20 cellular contexts compared by ENCODE assay signal in genomic region chr3:136332776-136333175, GRCh38.
DNase-seq lines count a peak whose midpoint lies in the region; ATAC-seq and TF ChIP-seq lines count a peak whose summit lies in the region.
"Had no signal": no experiment of that assay in that cellular context is flagged by ENCODE, and none has a peak within 500 bp of the region (broad histone marks: within the 10 kb centered on the region; RNA-seq: fewer than 3 reads in every experiment).

No MANE protein-coding gene starts in this region.

- peak overlapping the region; percentile 35; the same call in 1 of the 3 replicates for H2BK15ac ChIP-seq in IMR-90 (ENCODE audit: low read depth, low read length)

- in situ Hi-C loops in IMR-90 (cut with MboI; ENCODE audit: low sequenced_read_pairs) = no loop called here
- in situ Hi-C loops in HAP-1 (cut with MboI; ENCODE audit: low sequenced_read_pairs) = no loop called here

- peaks cover 20% of the 10 kb centered on the region for H3K4me1 ChIP-seq in IMR-90 (ENCODE audit: control insufficient read depth, insufficient read depth, low read length)
- no peaks in the 10 kb centered on the region for H3K4me1 ChIP-seq in naive thymus-derived CD4-positive, alpha-beta T cell (ENCODE audit: control insufficient read depth in 2 of 2, insufficient read depth in 2 of 2, low read length in 2 of 2)
- H3K4me1 ChIP-seq in HAP-1 = no peaks in the 10 kb centered on the region
- H3K4me1 ChIP-seq in esophagus muscularis mucosa = peaks cover 0 to 4% (median 0%) of the 10 kb centered on the region in 4 donors
- H3K4me1 ChIP-seq: heart left ventricle, right atrium auricular region had no signal

- H3K27ac Mint-ChIP-seq in naive thymus-derived CD4-positive, alpha-beta T cell = peak overlapping the region in 6 of 9 donors; percentile 17 to 77 (median 46)
- H3K27ac Mint-ChIP-seq: endodermal cell; stimulated activated memory B cell treated with anti-CD40 and anti-IgM and Interleukin-4, amounts not matched to agents 10 μg/mL and 1 μg/mL and 100 μg/mL, for 72 hours had no signal

- no peak overlapping the region for H3K9ac ChIP-seq in IMR-90 (ENCODE audit: low read depth, low read length)

- H3K4me3 Mint-ChIP-seq in naive thymus-derived CD4-positive, alpha-beta T cell = no peak overlapping the region
- H3K4me3 Mint-ChIP-seq: brain; CD8-positive, alpha-beta memory T cell; endodermal cell; naive B cell; stimulated activated memory B cell treated with anti-CD40 and anti-IgM and Interleukin-4, amounts not matched to agents 10 μg/mL and 1 μg/mL and 100 μg/mL, for 72 hours had no signal

- peak overlapping the region; percentile 39 for H2BK120ac ChIP-seq in IMR-90 (ENCODE audit: low read depth, low read length)

- intact Hi-C loops in IMR-90 (cut with micrococcal nuclease) = no loop called here
- intact Hi-C loops in naive thymus-derived CD4-positive, alpha-beta T cell (cut with micrococcal nuclease) = loop anchor here in 1 of 2 donors (5.0 kb wide), 1 partner anchor 80 kb away; the partner anchor contains the start of gene PCCB
- intact Hi-C loops in esophagus muscularis mucosa (cut with DNase I) = loop anchor here (10.0 kb wide), 1 partner anchor 128 kb away; no protein-coding TSS in a partner anchor

- H4K5ac ChIP-seq in IMR-90 (ENCODE audit: low read depth, low read length) = peak overlapping the region; percentile 79

- TF ChIP-seq POLR2A in IMR-90 (IDR thresholded peaks at IDR 0.05; ENCODE audit: low read depth, low read length) (no peak), esophagus muscularis mucosa (IDR thresholded peaks at IDR 0.05; ENCODE audit: low read depth) (no peak)

- ATAC-seq in IMR-90 (ENCODE audit: low read depth) (peak; percentile 89), HG02610 (IDR thresholded peaks at IDR 0.05; ENCODE audit: unreplicated experiment) (no peak)
- no peak for ATAC-seq in naive thymus-derived CD4-positive, alpha-beta T cell
- ATAC-seq: left colon; stimulated activated memory B cell treated with anti-CD40 and anti-IgM and Interleukin-4, amounts not matched to agents 10 μg/mL and 1 μg/mL and 100 μg/mL, for 72 hours had no signal

- H3K27me3 ChIP-seq in BJ (ENCODE audit: control insufficient read depth, insufficient read depth, low read length) (no peaks in the 10 kb centered on the region), IMR-90 (ENCODE audit: control insufficient read depth, insufficient read depth, low read length) (no peaks in the 10 kb centered on the region), HAP-1 (ENCODE audit: low read depth) (no peaks in the 10 kb centered on the region), esophagus muscularis mucosa (no peaks in the 10 kb centered on the region)
- no peaks in the 10 kb centered on the region for H3K27me3 ChIP-seq in naive thymus-derived CD4-positive, alpha-beta T cell (ENCODE audit: control insufficient read depth in 2 of 2, insufficient read depth in 2 of 2, low read length in 2 of 2)
- H3K27me3 ChIP-seq: heart left ventricle, right atrium auricular region had no signal

- H3K4me3 ChIP-seq in BJ (ENCODE audit: low read depth, low read length) (no peak overlapping the region), IMR-90 (ENCODE audit: insufficient read depth, low read depth, low read length) (no peak overlapping the region), choroid plexus epithelial cell (ENCODE audit: low read depth, low read length) (no peak overlapping the region), HAP-1 (no peak overlapping the region), esophagus muscularis mucosa (no peak overlapping the region)
- H3K4me3 ChIP-seq in naive thymus-derived CD4-positive, alpha-beta T cell (ENCODE audit: low read length) = no peak overlapping the region
- H3K4me3 ChIP-seq: heart left ventricle, right atrium auricular region had no signal

- H3K27me3 Mint-ChIP-seq in naive thymus-derived CD4-positive, alpha-beta T cell = no peaks in the 10 kb centered on the region
- H3K27me3 Mint-ChIP-seq: brain; naive B cell; stimulated activated memory B cell treated with anti-CD40 and anti-IgM and Interleukin-4, amounts not matched to agents 10 μg/mL and 1 μg/mL and 100 μg/mL, for 72 hours had no signal

- peak overlapping the region; percentile 86 for H3K18ac ChIP-seq in IMR-90 (ENCODE audit: low read depth, low read length)

- DNase-seq in BJ (ENCODE audit: low read depth) (peak; percentile 64), IMR-90 (peak; percentile 92), choroid plexus epithelial cell (ENCODE audit: low read depth) (peak; percentile 57), HAP-1 (ENCODE audit: low spot score in 2 of 2) (no peak), esophagus muscularis mucosa (ENCODE audit: extremely low spot score) (no peak), DMS53 (lab: John Stamatoyannopoulos, UW) (no peak)
- no peak for DNase-seq in naive thymus-derived CD4-positive, alpha-beta T cell
- DNase-seq: activated CD4-positive, CD25-positive, alpha-beta regulatory T cell treated with anti-CD3 and anti-CD28 coated beads, Interleukin-2, amount 50 U/mL, for 72 hours; activated T-cell treated with anti-CD3 and anti-CD28 coated beads, Interleukin-2, amount 50 U/mL, for 48 hours; CD8-positive, alpha-beta memory T cell; endodermal cell; heart left ventricle; left colon; naive B cell; NCI-H1105; stimulated activated CD4-positive, alpha-beta T cell treated with anti-CD3 and anti-CD28 coated beads, Interleukin-4, amount 100 ng/mL, for 24 hours had no signal

- H2BK5ac ChIP-seq in IMR-90 (ENCODE audit: low read depth, low read length, poor library complexity, severe bottlenecking) = peak overlapping the region; percentile 51

- H2BK20ac ChIP-seq in IMR-90 (ENCODE audit: low read depth, low read length) = peak overlapping the region; percentile 19

- H3K4ac ChIP-seq in IMR-90 (ENCODE audit: low read depth, low read length) = peak overlapping the region; percentile 64

- POLR2A ChIA-PET in BJ (lab: Charles Lee) = no interaction called here
- POLR2A ChIA-PET in IMR-90 (lab: Charles Lee; ENCODE audit: unreplicated experiment) = no interaction called here
- POLR2A ChIA-PET in naive thymus-derived CD4-positive, alpha-beta T cell (lab: Charles Lee) = interaction anchor here (0.9 kb wide), 2 partner anchors 136 to 552 kb away, joined by 3 read pairs; no protein-coding TSS in a partner anchor

- H3K23ac ChIP-seq in IMR-90 (ENCODE audit: low read depth, low read length) = peak overlapping the region; percentile 5; the same call in 1 of the 2 replicates

- H3K4me2 ChIP-seq in IMR-90 (ENCODE audit: low read depth, low read length) = 0 out of 2 replicates have a peak overlapping the region, but pooled peaks have one; percentile 17

- peaks cover 0 to 26% of the 10 kb centered on the region in 2 experiments; a peak in 2 of 4 replicates for H3K79me1 ChIP-seq in IMR-90 (ENCODE audit: low read depth in 1 of 2, low read length in 2 of 2)

- H3K36me3 Mint-ChIP-seq in naive thymus-derived CD4-positive, alpha-beta T cell = peaks cover 0 to 79% (median 50%) of the 10 kb centered on the region in 5 donors

- H3K9me3 ChIP-seq in IMR-90 (ENCODE audit: control insufficient read depth, insufficient read depth, low read length) (no peaks in the 10 kb centered on the region), HAP-1 (no peaks in the 10 kb centered on the region), esophagus muscularis mucosa (no peaks in the 10 kb centered on the region)
- H3K9me3 ChIP-seq in naive thymus-derived CD4-positive, alpha-beta T cell (ENCODE audit: control insufficient read depth in 2 of 3, low read length in 3 of 3) = no peaks in the 10 kb centered on the region
- H3K9me3 ChIP-seq: heart left ventricle, right atrium auricular region had no signal

- H3K56ac ChIP-seq in IMR-90 (ENCODE audit: extremely low read depth, insufficient read depth, low read length) = 0 out of 2 replicates have a peak overlapping the region, but pooled peaks have one; percentile 12

- H3K27ac ChIP-seq in IMR-90 (ENCODE audit: insufficient read depth, low read length) (peak overlapping the region; percentile 88), esophagus muscularis mucosa (replicated peaks in 1 of 4) (peak overlapping the region in 1 of 4 donors; percentile 3)
- no peak overlapping the region for H3K27ac ChIP-seq in naive thymus-derived CD4-positive, alpha-beta T cell (ENCODE audit: low read depth, low read length)
- H3K27ac ChIP-seq: heart left ventricle, right atrium auricular region had no signal

- peak; percentile 14; the same call in 1 of the 2 replicates for TF ChIP-seq RAD21 in IMR-90 (IDR thresholded peaks at IDR 0.05; ENCODE audit: low read length)

- dilution Hi-C loops in IMR-90 (cut with HindIII; ENCODE audit: low sequenced_read_pairs, unreplicated experiment) = no loop called here

- no peaks in the 10 kb centered on the region; the same call in none of the 2 replicates for H3K36me3 ChIP-seq in BJ (ENCODE audit: control insufficient read depth, insufficient read depth, low read length)
- peaks cover 22% of the 10 kb centered on the region for H3K36me3 ChIP-seq in IMR-90 (ENCODE audit: control insufficient read depth, insufficient read depth, low read length)
- H3K36me3 ChIP-seq in naive thymus-derived CD4-positive, alpha-beta T cell (ENCODE audit: control insufficient read depth in 2 of 3, insufficient read depth in 3 of 3, low read length in 3 of 3) = peaks cover 0 to 49% (median 4%) of the 10 kb centered on the region in 3 experiments
- peaks cover 32% of the 10 kb centered on the region for H3K36me3 ChIP-seq in HAP-1 (replicated peaks)
- H3K36me3 ChIP-seq in esophagus muscularis mucosa = peaks cover 17 to 71% (median 50%) of the 10 kb centered on the region in 4 donors

- H3K14ac ChIP-seq in IMR-90 (replicated peaks; ENCODE audit: low read depth, low read length) = peak overlapping the region; percentile 26

- H2AK5ac ChIP-seq in IMR-90 (ENCODE audit: low read depth, low read length) = peak overlapping the region; percentile 71; the same call in 1 of the 2 replicates

- no peak overlapping the region for H2AFZ ChIP-seq in IMR-90 (replicated peaks; ENCODE audit: low read length, poor library complexity)

- peak overlapping the region; percentile 86 for H4K91ac ChIP-seq in IMR-90 (ENCODE audit: insufficient read depth, low read depth, low read length)

- H4K20me1 ChIP-seq in IMR-90 (ENCODE audit: insufficient read depth, low read length) = no peaks in the 10 kb centered on the region

- peaks cover 0 to 4% (median 0%) of the 10 kb centered on the region in 7 donors for H3K4me1 Mint-ChIP-seq in naive thymus-derived CD4-positive, alpha-beta T cell
- H3K4me1 Mint-ChIP-seq: brain; CD8-positive, alpha-beta memory T cell; endodermal cell had no signal

- CTCF ChIA-PET in BJ (lab: Yijun Ruan, JAX) = interaction anchor here (1.6 to 2.2 kb wide), 3 partner anchors 18 to 40 kb away, joined by 3 to 5 read pairs (median 3); no protein-coding TSS in a partner anchor
- CTCF ChIA-PET in IMR-90 (lab: Yijun Ruan, JAX) = interaction anchor here (1.7 kb wide), 1 partner anchor 419 kb away, joined by 9 read pairs; the partner anchor contains the start of gene STAG1
- CTCF ChIA-PET in naive thymus-derived CD4-positive, alpha-beta T cell (lab: Charles Lee) = no interaction called here

- BruUV-seq in IMR-90 (replicated peaks; lab: Mats Ljungman, UMichigan) = no TSS peak

- H3K9me1 ChIP-seq in IMR-90 (ENCODE audit: insufficient read depth, low read length) = peaks cover 29% of the 10 kb centered on the region

- TF ChIP-seq CTCF in BJ (IDR thresholded peaks at IDR 0.05; ENCODE audit: insufficient read depth, low read depth, low read length) (no peak), IMR-90 (conservative IDR thresholded peaks at IDR 0.05; ENCODE audit: low read depth, low read length) (no peak), choroid plexus epithelial cell (conservative IDR thresholded peaks at IDR 0.05; ENCODE audit: low read depth, low read length) (no peak), esophagus muscularis mucosa (IDR thresholded peaks at IDR 0.05) (no peak)

- H3K9me3 Mint-ChIP-seq in naive thymus-derived CD4-positive, alpha-beta T cell = peaks cover 0 to 2% (median 0%) of the 10 kb centered on the region in 11 donors
- H3K9me3 Mint-ChIP-seq: CD8-positive, alpha-beta memory T cell; endodermal cell; naive B cell; stimulated activated memory B cell treated with anti-CD40 and anti-IgM and Interleukin-4, amounts not matched to agents 10 μg/mL and 1 μg/mL and 100 μg/mL, for 72 hours had no signal

- no peak overlapping the region for H2AK9ac ChIP-seq in IMR-90 (replicated peaks; ENCODE audit: low read depth, low read length, poor library complexity)

- TF ChIP-seq EP300 in esophagus muscularis mucosa (IDR thresholded peaks at IDR 0.05) = no peak

- H4K8ac ChIP-seq in IMR-90 (ENCODE audit: low read depth in 2 of 2, low read length in 2 of 2) = peak overlapping the region; percentile 77 to 79; a peak in 3 of 4 replicates

Comparison
In these comparisons a context has a peak if more than half of its experiments do, and no peak if none do; other contexts are left out.
1. DNase-seq: peak in BJ (single experiment), IMR-90 (single experiment) and choroid plexus epithelial cell (single experiment); none in naive thymus-derived CD4-positive, alpha-beta T cell (0 of 9), HAP-1 (0 of 2), esophagus muscularis mucosa (single experiment) and DMS53 (single experiment).